In the genomic region with DNA sequence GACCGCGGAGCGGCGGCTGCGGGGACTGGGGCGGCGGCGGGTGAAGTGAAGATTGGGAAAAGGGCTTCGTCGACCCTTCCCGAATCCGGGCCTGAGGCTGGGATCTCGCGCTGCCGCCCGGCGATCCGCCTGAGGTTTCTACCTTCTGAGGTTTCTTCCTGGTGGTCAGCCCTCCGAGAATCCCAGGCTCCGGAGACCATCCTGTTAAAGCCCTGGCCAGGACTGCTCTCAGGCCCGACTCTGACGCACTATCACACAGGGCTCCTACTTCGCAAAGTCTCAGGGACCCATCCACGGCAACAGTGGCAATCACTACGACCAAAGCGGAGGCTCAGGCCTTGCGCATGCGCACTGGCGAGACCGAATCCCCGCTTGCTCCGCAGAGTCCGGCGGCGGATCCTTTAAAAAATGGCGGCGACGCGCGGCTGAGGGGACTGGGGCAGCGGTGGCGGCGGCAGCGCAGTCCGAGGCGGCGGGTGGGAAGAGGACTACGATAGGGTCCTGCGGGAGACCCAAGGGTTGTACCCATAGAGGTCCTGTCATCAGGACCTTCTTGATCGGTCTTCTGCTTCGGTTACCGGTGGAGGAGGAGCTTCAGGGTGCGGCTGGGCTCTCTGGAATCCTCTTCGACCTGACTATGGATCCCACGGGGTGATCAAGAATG, we compare ENCODE assay signal across 1 cellular context.
A peak's percentile ranks its signal among the peaks of the same experiment; 100 is the strongest.
TF ChIP-seq lines count a peak whose summit lies in the region.

No MANE protein-coding gene starts in this region.

TF ChIP-seq in HepG2, 621 proteins besides CTCF, POLR2A, EP300 and RAD21 (continued from another document and continues in another):
- TF ChIP-seq ZNF740 (CRISPR knock-in tag; IDR thresholded peaks at IDR 0.05), result peak; percentile 65; the same call in 1 of the 2 replicates
- TF ChIP-seq FOXA3 (CRISPR knock-in tag; IDR thresholded peaks at IDR 0.05), result peak; percentile 45
- 0 out of 2 replicates have a peak, but pooled peaks have one; percentile 30 for TF ChIP-seq ZIK1 (CRISPR knock-in tag; IDR thresholded peaks at IDR 0.05; ENCODE audit: borderline replicate concordance, low read depth)
- TF ChIP-seq, protein P1, sequence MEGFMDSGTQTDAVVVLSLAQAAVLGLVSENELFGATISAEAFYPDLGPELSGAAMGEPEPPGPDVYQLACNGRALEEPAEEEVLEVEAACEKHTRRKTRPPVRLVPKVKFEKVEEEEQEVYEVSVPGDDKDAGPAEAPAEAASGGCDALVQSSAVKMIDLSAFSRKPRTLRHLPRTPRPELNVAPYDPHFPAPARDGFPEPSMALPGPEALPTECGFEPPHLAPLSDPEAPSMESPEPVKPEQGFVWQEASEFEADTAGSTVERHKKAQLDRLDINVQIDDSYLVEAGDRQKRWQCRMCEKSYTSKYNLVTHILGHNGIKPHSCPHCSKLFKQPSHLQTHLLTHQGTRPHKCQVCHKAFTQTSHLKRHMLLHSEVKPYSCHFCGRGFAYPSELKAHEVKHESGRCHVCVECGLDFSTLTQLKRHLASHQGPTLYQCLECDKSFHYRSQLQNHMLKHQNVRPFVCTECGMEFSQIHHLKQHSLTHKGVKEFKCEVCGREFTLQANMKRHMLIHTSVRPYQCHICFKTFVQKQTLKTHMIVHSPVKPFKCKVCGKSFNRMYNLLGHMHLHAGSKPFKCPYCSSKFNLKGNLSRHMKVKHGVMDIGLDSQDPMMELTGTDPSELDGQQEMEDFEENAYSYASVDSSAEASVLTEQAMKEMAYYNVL (CRISPR knock-in tag; IDR thresholded peaks at IDR 0.05; ENCODE audit: borderline replicate concordance), result peak; percentile 66; the same call in 1 of the 2 replicates
- TF ChIP-seq, protein P2, sequence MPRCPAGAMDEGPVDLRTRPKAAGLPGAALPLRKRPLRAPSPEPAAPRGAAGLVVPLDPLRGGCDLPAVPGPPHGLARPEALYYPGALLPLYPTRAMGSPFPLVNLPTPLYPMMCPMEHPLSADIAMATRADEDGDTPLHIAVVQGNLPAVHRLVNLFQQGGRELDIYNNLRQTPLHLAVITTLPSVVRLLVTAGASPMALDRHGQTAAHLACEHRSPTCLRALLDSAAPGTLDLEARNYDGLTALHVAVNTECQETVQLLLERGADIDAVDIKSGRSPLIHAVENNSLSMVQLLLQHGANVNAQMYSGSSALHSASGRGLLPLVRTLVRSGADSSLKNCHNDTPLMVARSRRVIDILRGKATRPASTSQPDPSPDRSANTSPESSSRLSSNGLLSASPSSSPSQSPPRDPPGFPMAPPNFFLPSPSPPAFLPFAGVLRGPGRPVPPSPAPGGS (CRISPR knock-in tag; IDR thresholded peaks at IDR 0.05), result peak; percentile 78; the same call in 1 of the 2 replicates
- 0 out of 2 replicates have a peak, but pooled peaks have one; percentile 27 for TF ChIP-seq ZBTB39 (CRISPR knock-in tag; IDR thresholded peaks at IDR 0.05)
- 0 out of 2 replicates have a peak, but pooled peaks have one; percentile 61 for TF ChIP-seq ZNF180 (CRISPR knock-in tag; IDR thresholded peaks at IDR 0.05; ENCODE audit: borderline replicate concordance, low read depth)
- peak; percentile 65; the same call in 1 of the 2 replicates for TF ChIP-seq ATF7-NPFF (CRISPR knock-in tag; IDR thresholded peaks at IDR 0.05; ENCODE audit: low read depth)
- TF ChIP-seq JUN (CRISPR knock-in tag; IDR thresholded peaks at IDR 0.05), result peak; percentile 52; the same call in 1 of the 2 replicates
- peak; percentile 86; the same call in 1 of the 2 replicates for TF ChIP-seq SMAD9 (CRISPR knock-in tag; IDR thresholded peaks at IDR 0.05)
- 0 out of 2 replicates have a peak, but pooled peaks have one; percentile 65 for TF ChIP-seq TARDBP (CRISPR knock-in tag; IDR thresholded peaks at IDR 0.05)
- peak; percentile 1; the same call in 1 of the 2 replicates for TF ChIP-seq TGIF2 (CRISPR knock-in tag; IDR thresholded peaks at IDR 0.05)
- 0 out of 2 replicates have a peak, but pooled peaks have one; percentile 21 for TF ChIP-seq ZNF639 (CRISPR knock-in tag; conservative IDR thresholded peaks at IDR 0.05)
- peak; percentile 93 for TF ChIP-seq BRD4 (CRISPR knock-in tag; IDR thresholded peaks at IDR 0.05)
- TF ChIP-seq ZNF619 (CRISPR knock-in tag; IDR thresholded peaks at IDR 0.05), result peak; percentile 40; the same call in 1 of the 2 replicates
- TF ChIP-seq ZFY (CRISPR knock-in tag; IDR thresholded peaks at IDR 0.05), result peak; percentile 88
- peak; percentile 63 for TF ChIP-seq IKZF4 (CRISPR knock-in tag; IDR thresholded peaks at IDR 0.05; ENCODE audit: borderline replicate concordance, low read depth, not compliant biosample characterization)
- peak; percentile 85; the same call in 1 of the 2 replicates for TF ChIP-seq ZNF343 (CRISPR knock-in tag; IDR thresholded peaks at IDR 0.05)
- TF ChIP-seq ZNF547 (CRISPR knock-in tag; IDR thresholded peaks at IDR 0.05), result peak; percentile 77; the same call in 1 of the 2 replicates
- peak; percentile 97 for TF ChIP-seq ZNF136 (CRISPR knock-in tag; IDR thresholded peaks at IDR 0.05; ENCODE audit: low read depth)
- peak; percentile 14; the same call in 1 of the 2 replicates for TF ChIP-seq ZSCAN22 (CRISPR knock-in tag; IDR thresholded peaks at IDR 0.05)
- peak; percentile 45 for TF ChIP-seq ASH2L (IDR thresholded peaks at IDR 0.05; ENCODE audit: insufficient read length, low read depth, low read length)
- peak; percentile 25; the same call in 1 of the 2 replicates for TF ChIP-seq EHMT2 (IDR thresholded peaks at IDR 0.05; ENCODE audit: borderline replicate concordance, low read depth, low read length)
- TF ChIP-seq ZNF891 (CRISPR knock-in tag; IDR thresholded peaks at IDR 0.05), result peak; percentile 34; the same call in 1 of the 2 replicates
- 0 out of 2 replicates have a peak, but pooled peaks have one; percentile 65 for TF ChIP-seq ZNF367 (CRISPR knock-in tag; IDR thresholded peaks at IDR 0.05; ENCODE audit: borderline replicate concordance)
- 0 out of 2 replicates have a peak, but pooled peaks have one; percentile 64 for TF ChIP-seq ZNF225 (CRISPR knock-in tag; IDR thresholded peaks at IDR 0.05)
- TF ChIP-seq PHF21A (CRISPR knock-in tag; IDR thresholded peaks at IDR 0.05), result peak; percentile 67
- TF ChIP-seq HDAC2 (CRISPR knock-in tag; IDR thresholded peaks at IDR 0.05), result peak; percentile 37; the same call in 1 of the 2 replicates
- peak; percentile 86 for TF ChIP-seq TFDP1 (CRISPR knock-in tag; IDR thresholded peaks at IDR 0.05; ENCODE audit: borderline replicate concordance)
- TF ChIP-seq, protein P3, sequence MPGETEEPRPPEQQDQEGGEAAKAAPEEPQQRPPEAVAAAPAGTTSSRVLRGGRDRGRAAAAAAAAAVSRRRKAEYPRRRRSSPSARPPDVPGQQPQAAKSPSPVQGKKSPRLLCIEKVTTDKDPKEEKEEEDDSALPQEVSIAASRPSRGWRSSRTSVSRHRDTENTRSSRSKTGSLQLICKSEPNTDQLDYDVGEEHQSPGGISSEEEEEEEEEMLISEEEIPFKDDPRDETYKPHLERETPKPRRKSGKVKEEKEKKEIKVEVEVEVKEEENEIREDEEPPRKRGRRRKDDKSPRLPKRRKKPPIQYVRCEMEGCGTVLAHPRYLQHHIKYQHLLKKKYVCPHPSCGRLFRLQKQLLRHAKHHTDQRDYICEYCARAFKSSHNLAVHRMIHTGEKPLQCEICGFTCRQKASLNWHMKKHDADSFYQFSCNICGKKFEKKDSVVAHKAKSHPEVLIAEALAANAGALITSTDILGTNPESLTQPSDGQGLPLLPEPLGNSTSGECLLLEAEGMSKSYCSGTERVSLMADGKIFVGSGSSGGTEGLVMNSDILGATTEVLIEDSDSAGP (CRISPR knock-in tag; IDR thresholded peaks at IDR 0.05; ENCODE audit: borderline replicate concordance), result peak; percentile 99
- TF ChIP-seq, protein P4, sequence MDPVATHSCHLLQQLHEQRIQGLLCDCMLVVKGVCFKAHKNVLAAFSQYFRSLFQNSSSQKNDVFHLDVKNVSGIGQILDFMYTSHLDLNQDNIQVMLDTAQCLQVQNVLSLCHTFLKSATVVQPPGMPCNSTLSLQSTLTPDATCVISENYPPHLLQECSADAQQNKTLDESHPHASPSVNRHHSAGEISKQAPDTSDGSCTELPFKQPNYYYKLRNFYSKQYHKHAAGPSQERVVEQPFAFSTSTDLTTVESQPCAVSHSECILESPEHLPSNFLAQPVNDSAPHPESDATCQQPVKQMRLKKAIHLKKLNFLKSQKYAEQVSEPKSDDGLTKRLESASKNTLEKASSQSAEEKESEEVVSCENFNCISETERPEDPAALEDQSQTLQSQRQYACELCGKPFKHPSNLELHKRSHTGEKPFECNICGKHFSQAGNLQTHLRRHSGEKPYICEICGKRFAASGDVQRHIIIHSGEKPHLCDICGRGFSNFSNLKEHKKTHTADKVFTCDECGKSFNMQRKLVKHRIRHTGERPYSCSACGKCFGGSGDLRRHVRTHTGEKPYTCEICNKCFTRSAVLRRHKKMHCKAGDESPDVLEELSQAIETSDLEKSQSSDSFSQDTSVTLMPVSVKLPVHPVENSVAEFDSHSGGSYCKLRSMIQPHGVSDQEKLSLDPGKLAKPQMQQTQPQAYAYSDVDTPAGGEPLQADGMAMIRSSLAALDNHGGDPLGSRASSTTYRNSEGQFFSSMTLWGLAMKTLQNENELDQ (CRISPR knock-in tag; IDR thresholded peaks at IDR 0.05; ENCODE audit: borderline replicate concordance), result peak; percentile 50; the same call in 1 of the 2 replicates
- peak; percentile 44; the same call in 1 of the 2 replicates for TF ChIP-seq ETV5 (CRISPR knock-in tag; IDR thresholded peaks at IDR 0.05; ENCODE audit: borderline replicate concordance)
- 0 out of 2 replicates have a peak, but pooled peaks have one; percentile 60 for TF ChIP-seq PITX1 (CRISPR knock-in tag; IDR thresholded peaks at IDR 0.05)
- TF ChIP-seq, protein P5, sequence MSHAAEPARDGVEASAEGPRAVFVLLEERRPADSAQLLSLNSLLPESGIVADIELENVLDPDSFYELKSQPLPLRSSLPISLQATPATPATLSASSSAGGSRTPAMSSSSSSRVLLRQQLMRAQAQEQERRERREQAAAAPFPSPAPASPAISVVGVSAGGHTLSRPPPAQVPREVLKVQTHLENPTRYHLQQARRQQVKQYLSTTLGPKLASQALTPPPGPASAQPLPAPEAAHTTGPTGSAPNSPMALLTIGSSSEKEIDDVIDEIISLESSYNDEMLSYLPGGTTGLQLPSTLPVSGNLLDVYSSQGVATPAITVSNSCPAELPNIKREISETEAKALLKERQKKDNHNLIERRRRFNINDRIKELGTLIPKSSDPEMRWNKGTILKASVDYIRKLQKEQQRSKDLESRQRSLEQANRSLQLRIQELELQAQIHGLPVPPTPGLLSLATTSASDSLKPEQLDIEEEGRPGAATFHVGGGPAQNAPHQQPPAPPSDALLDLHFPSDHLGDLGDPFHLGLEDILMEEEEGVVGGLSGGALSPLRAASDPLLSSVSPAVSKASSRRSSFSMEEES (CRISPR knock-in tag; IDR thresholded peaks at IDR 0.05), result peak; percentile 27; the same call in 1 of the 2 replicates
- 0 out of 2 replicates have a peak, but pooled peaks have one; percentile 50 for TF ChIP-seq ZNF816 (CRISPR knock-in tag; IDR thresholded peaks at IDR 0.05; ENCODE audit: borderline replicate concordance)
- peak; percentile 91 for TF ChIP-seq PHF8 (CRISPR knock-in tag; IDR thresholded peaks at IDR 0.05)
- TF ChIP-seq ZNF670 (CRISPR knock-in tag; IDR thresholded peaks at IDR 0.05; ENCODE audit: borderline replicate concordance), result peak; percentile 91
- TF ChIP-seq ZNF543 (CRISPR knock-in tag; IDR thresholded peaks at IDR 0.05), result peak; percentile 84; the same call in 1 of the 2 replicates
- peak; percentile 90 for TF ChIP-seq TOPORS (CRISPR knock-in tag; IDR thresholded peaks at IDR 0.05)
- peak; percentile 81; the same call in 1 of the 2 replicates for TF ChIP-seq SNAPC2 (CRISPR knock-in tag; IDR thresholded peaks at IDR 0.05)
- peak; percentile 50; the same call in 1 of the 2 replicates for TF ChIP-seq IRF9 (CRISPR knock-in tag; IDR thresholded peaks at IDR 0.05; ENCODE audit: borderline replicate concordance)
- peak; percentile 95; the same call in 1 of the 2 replicates for TF ChIP-seq ZNF337 (CRISPR knock-in tag; IDR thresholded peaks at IDR 0.05; ENCODE audit: borderline replicate concordance, low read depth)
- TF ChIP-seq EED (CRISPR knock-in tag; IDR thresholded peaks at IDR 0.05), result peak; percentile 61; the same call in 1 of the 2 replicates
